8 cellular contexts compared by ENCODE assay signal in the genomic region with DNA sequence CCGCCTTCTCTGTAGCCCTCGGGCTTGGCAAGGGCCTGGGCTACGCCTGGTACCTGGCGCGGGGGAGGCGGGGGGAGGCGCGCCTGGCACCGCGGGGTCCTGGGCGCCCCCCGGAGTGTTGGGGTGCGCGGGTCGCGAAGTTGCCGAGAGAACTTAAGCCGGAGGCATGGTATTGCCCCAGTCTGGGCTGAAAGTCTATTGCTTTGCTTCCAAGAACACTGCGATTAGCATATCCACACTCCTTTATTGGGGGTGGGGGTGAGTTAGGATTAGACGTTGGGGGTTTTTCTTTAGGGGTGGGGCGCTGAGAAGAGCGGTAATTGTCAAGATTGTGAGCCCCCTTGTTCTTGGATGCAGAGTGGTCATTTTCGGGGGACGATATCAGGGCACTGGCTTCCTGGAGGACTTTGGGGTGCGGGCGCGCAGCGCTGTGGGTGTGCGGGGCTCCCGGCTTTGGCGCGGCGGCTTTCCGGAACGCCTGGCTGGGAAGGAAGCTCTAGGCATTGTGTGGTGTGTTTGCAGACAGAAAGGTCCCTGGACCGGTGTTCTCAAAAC. TPM values are rescaled to one million over a fixed set of nuclear protein-coding genes. Genes with fewer than 3 reads are reported as not detected.
DNase-seq lines count a peak whose midpoint lies in the region; ATAC-seq and TF ChIP-seq lines count a peak whose summit lies in the region.

No MANE protein-coding gene starts in this region.

- H3K27me3 Mint-ChIP-seq in activated naive CD8-positive, alpha-beta T cell treated with anti-CD3 and anti-CD28 coated beads for 36 hours = peaks cover 72% of the 10 kb centered on the region

- H3K9ac ChIP-seq in iPS-15b (ENCODE audit: low read depth, low read length) = peak overlapping the region; percentile 54

- H3K9me3 ChIP-seq in iPS-15b (ENCODE audit: control insufficient read depth, insufficient read depth, low read length) = no peaks in the 10 kb centered on the region

- peaks cover 3% of the 10 kb centered on the region for H3K4me1 ChIP-seq in iPS-15b (ENCODE audit: control insufficient read depth, insufficient read depth, low read length)

- no peak for TF ChIP-seq CTCF in C4-2B (conservative IDR thresholded peaks at IDR 0.05)

- no peaks in the 10 kb centered on the region for H3K36me3 ChIP-seq in iPS-15b (ENCODE audit: control insufficient read depth, insufficient read depth, low read length)

- peak overlapping the region; percentile 80 for H3K4me3 ChIP-seq in iPS-15b (ENCODE audit: low read depth, low read length)

- peak overlapping the region; percentile 100 for H3K27ac ChIP-seq in C4-2B

- H3K4me3 Mint-ChIP-seq in activated naive CD8-positive, alpha-beta T cell treated with anti-CD3 and anti-CD28 coated beads for 36 hours = peak overlapping the region; percentile 79
- peak overlapping the region; percentile 78 for H3K4me3 Mint-ChIP-seq in stimulated activated effector memory CD8-positive, alpha-beta T cell treated with anti-CD3 and anti-CD28 coated beads, Interleukin-12 subunit alpha, Interleukin-12 subunit beta, amount 100 ng/mL, for 72 hours

- DNase-seq in activated naive CD8-positive, alpha-beta T cell treated with anti-CD3 and anti-CD28 coated beads for 36 hours = peak; percentile 4
- DNase-seq in stimulated activated effector memory CD8-positive, alpha-beta T cell treated with anti-CD3 and anti-CD28 coated beads, Interleukin-12 subunit alpha, Interleukin-12 subunit beta, amount 100 ng/mL, for 72 hours (ENCODE audit: low spot score in 2 of 2) = no peak
- no peak for DNase-seq in central memory CD4-positive, alpha-beta T cell

- H3K9me3 Mint-ChIP-seq in activated naive CD8-positive, alpha-beta T cell treated with anti-CD3 and anti-CD28 coated beads for 36 hours = no peaks in the 10 kb centered on the region
- H3K9me3 Mint-ChIP-seq in stimulated activated effector memory CD8-positive, alpha-beta T cell treated with anti-CD3 and anti-CD28 coated beads, Interleukin-12 subunit alpha, Interleukin-12 subunit beta, amount 100 ng/mL, for 72 hours = no peaks in the 10 kb centered on the region

- ATAC-seq in HG02678 (IDR thresholded peaks at IDR 0.05; ENCODE audit: unreplicated experiment) = peak; percentile 6
- ATAC-seq in stimulated activated effector memory CD8-positive, alpha-beta T cell treated with anti-CD3 and anti-CD28 coated beads, Interleukin-12 subunit alpha, Interleukin-12 subunit beta, amount 100 ng/mL, for 72 hours = peak; percentile 12
- ATAC-seq in HG02970 (IDR thresholded peaks at IDR 0.05; ENCODE audit: low FRiP score, unreplicated experiment) = no peak
- ATAC-seq in HG03135 (IDR thresholded peaks at IDR 0.05; ENCODE audit: unreplicated experiment) = no peak

- H3K4me1 Mint-ChIP-seq in activated naive CD8-positive, alpha-beta T cell treated with anti-CD3 and anti-CD28 coated beads for 36 hours = peaks cover 8% of the 10 kb centered on the region
- H3K4me1 Mint-ChIP-seq in stimulated activated effector memory CD8-positive, alpha-beta T cell treated with anti-CD3 and anti-CD28 coated beads, Interleukin-12 subunit alpha, Interleukin-12 subunit beta, amount 100 ng/mL, for 72 hours = peaks cover 15% of the 10 kb centered on the region

- H3K27ac Mint-ChIP-seq in activated naive CD8-positive, alpha-beta T cell treated with anti-CD3 and anti-CD28 coated beads for 36 hours = no peak overlapping the region
- peak overlapping the region; percentile 29 for H3K27ac Mint-ChIP-seq in stimulated activated effector memory CD8-positive, alpha-beta T cell treated with anti-CD3 and anti-CD28 coated beads, Interleukin-12 subunit alpha, Interleukin-12 subunit beta, amount 100 ng/mL, for 72 hours

- no peaks in the 10 kb centered on the region for H3K36me3 Mint-ChIP-seq in activated naive CD8-positive, alpha-beta T cell treated with anti-CD3 and anti-CD28 coated beads for 36 hours
- H3K36me3 Mint-ChIP-seq in stimulated activated effector memory CD8-positive, alpha-beta T cell treated with anti-CD3 and anti-CD28 coated beads, Interleukin-12 subunit alpha, Interleukin-12 subunit beta, amount 100 ng/mL, for 72 hours = no peaks in the 10 kb centered on the region

- H3K27me3 ChIP-seq in iPS-15b (ENCODE audit: control insufficient read depth, insufficient read depth, low read length) = peaks cover 58% of the 10 kb centered on the region

RNA-seq across cellular contexts. Expression of a gene that starts 0.8 kb away (rescaled TPM):
- 1 to 10 TPM in 1 of 2 experiments, under 1 TPM in 1; 0.97 to 1.0 TPM for total RNA-seq in activated naive CD8-positive, alpha-beta T cell treated with anti-CD3 and anti-CD28 coated beads for 36 hours

Comparison
In these comparisons a context has a peak if more than half of its experiments do, and no peak if none do; other contexts are left out.
1. ATAC-seq: peak in HG02678 (single experiment) and stimulated activated effector memory CD8-positive, alpha-beta T cell treated with anti-CD3 and anti-CD28 coated beads, Interleukin-12 subunit alpha, Interleukin-12 subunit beta, amount 100 ng/mL, for 72 hours (single experiment); none in HG02970 (single experiment) and HG03135 (single experiment).